In the genomic region with DNA sequence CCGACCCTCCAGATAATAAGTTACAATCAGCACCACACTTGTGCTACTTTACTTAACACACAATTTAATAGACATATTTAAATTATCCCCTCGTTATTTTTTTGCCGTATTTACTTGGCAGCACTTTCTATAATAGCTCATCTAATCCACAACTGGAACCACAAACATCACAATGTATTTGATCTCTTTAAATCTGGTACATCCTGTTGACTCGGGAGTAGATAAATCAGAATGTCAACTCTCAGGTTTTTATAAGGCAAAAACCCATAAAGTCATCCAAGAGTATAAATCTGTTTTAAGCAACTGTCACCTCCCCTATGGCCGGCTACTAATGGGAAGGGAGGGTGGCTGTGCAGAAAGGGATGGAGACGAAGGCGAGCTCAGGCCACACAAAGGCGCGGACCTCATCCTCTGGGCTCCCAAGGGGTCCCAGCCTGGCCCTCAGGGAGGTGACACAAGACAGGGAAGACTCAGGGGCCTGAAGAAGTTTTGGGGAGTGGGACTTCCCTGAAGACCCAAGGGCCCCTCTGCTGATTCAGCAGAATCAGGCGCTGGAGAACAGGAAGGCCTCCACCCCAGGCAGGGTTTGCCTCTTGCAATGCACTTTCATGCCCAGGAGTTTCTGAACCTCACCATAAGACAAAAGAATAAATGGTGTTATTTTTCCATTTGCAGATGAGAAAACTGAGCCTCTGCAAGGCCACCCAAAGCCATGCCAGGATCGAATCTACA, we compare ENCODE assay signal across 3 cellular contexts.
A peak's percentile ranks its signal among the peaks of the same experiment; 100 is the strongest.
TF ChIP-seq lines count a peak whose summit lies in the region.

No MANE protein-coding gene starts in this region.

TF ChIP-seq in HepG2, 621 proteins besides CTCF, POLR2A, EP300 and RAD21:
- TF ChIP-seq ATAD3A (CRISPR knock-in tag; IDR thresholded peaks at IDR 0.05) (no peak), XRCC5 (optimal IDR thresholded peaks at IDR 0.05; ENCODE audit: low read length) (no peak), MAFK (conservative IDR thresholded peaks at IDR 0.05 in 1 of 2, IDR thresholded peaks at IDR 0.05 in 1 of 2; ENCODE audit: low read length in 2 of 2) (peak; percentile 91 to 93), ZNF354B (CRISPR knock-in tag; IDR thresholded peaks at IDR 0.05) (no peak), MAFF (IDR thresholded peaks at IDR 0.05; ENCODE audit: low read depth, low read length) (peak; percentile 83)
TF ChIP-seq in HepG2: peak in this region for 2.

TF ChIP-seq in K562, 482 proteins besides CTCF, POLR2A, EP300 and RAD21:
- TF ChIP-seq, protein P1, sequence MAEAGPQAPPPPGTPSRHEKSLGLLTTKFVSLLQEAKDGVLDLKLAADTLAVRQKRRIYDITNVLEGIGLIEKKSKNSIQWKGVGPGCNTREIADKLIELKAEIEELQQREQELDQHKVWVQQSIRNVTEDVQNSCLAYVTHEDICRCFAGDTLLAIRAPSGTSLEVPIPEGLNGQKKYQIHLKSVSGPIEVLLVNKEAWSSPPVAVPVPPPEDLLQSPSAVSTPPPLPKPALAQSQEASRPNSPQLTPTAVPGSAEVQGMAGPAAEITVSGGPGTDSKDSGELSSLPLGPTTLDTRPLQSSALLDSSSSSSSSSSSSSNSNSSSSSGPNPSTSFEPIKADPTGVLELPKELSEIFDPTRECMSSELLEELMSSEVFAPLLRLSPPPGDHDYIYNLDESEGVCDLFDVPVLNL (CRISPR knock-in tag; IDR thresholded peaks at IDR 0.05; ENCODE audit: low read depth) = no peak
- TF ChIP-seq, protein P2, sequence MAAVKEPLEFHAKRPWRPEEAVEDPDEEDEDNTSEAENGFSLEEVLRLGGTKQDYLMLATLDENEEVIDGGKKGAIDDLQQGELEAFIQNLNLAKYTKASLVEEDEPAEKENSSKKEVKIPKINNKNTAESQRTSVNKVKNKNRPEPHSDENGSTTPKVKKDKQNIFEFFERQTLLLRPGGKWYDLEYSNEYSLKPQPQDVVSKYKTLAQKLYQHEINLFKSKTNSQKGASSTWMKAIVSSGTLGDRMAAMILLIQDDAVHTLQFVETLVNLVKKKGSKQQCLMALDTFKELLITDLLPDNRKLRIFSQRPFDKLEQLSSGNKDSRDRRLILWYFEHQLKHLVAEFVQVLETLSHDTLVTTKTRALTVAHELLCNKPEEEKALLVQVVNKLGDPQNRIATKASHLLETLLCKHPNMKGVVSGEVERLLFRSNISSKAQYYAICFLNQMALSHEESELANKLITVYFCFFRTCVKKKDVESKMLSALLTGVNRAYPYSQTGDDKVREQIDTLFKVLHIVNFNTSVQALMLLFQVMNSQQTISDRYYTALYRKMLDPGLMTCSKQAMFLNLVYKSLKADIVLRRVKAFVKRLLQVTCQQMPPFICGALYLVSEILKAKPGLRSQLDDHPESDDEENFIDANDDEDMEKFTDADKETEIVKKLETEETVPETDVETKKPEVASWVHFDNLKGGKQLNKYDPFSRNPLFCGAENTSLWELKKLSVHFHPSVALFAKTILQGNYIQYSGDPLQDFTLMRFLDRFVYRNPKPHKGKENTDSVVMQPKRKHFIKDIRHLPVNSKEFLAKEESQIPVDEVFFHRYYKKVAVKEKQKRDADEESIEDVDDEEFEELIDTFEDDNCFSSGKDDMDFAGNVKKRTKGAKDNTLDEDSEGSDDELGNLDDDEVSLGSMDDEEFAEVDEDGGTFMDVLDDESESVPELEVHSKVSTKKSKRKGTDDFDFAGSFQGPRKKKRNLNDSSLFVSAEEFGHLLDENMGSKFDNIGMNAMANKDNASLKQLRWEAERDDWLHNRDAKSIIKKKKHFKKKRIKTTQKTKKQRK (IDR thresholded peaks at IDR 0.05; ENCODE audit: borderline replicate concordance, low read depth, low read length) = no peak
- TF ChIP-seq MAFK (IDR thresholded peaks at IDR 0.05; ENCODE audit: low read length) (peak; percentile 39; the same call in 1 of the 2 replicates), ZNF316 (IDR thresholded peaks at IDR 0.05) (peak; percentile 60), MAFF (IDR thresholded peaks at IDR 0.05; ENCODE audit: low read length) (peak; percentile 42), C11orf30 (IDR thresholded peaks at IDR 0.05; ENCODE audit: low read depth) (peak; percentile 50; the same call in 1 of the 2 replicates), MAFG (tag; conservative IDR thresholded peaks at IDR 0.05) (peak; percentile 41; the same call in 1 of the 2 replicates)

TF ChIP-seq in SK-N-SH, 30 proteins besides CTCF, POLR2A, EP300 and RAD21:
- TF ChIP-seq, protein P3, sequence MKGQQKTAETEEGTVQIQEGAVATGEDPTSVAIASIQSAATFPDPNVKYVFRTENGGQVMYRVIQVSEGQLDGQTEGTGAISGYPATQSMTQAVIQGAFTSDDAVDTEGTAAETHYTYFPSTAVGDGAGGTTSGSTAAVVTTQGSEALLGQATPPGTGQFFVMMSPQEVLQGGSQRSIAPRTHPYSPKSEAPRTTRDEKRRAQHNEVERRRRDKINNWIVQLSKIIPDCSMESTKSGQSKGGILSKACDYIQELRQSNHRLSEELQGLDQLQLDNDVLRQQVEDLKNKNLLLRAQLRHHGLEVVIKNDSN (IDR thresholded peaks at IDR 0.05; ENCODE audit: borderline replicate concordance, low read depth) = no peak
- TF ChIP-seq MEF2A (IDR thresholded peaks at IDR 0.05; ENCODE audit: borderline replicate concordance, low read depth) (no peak), JUND (IDR thresholded peaks at IDR 0.05) (no peak), NFIC (IDR thresholded peaks at IDR 0.05; ENCODE audit: borderline replicate concordance) (no peak), TCF12 (IDR thresholded peaks at IDR 0.05) (no peak), RFX5 (IDR thresholded peaks at IDR 0.05; ENCODE audit: low read length) (no peak), YY1 (IDR thresholded peaks at IDR 0.05; ENCODE audit: low read depth) (no peak), FOSL2 (IDR thresholded peaks at IDR 0.05; ENCODE audit: borderline replicate concordance, low read depth) (no peak), POLR2AphosphoS5 (IDR thresholded peaks at IDR 0.05; ENCODE audit: low read depth, low read length) (no peak), CHD2 (IDR thresholded peaks at IDR 0.05; ENCODE audit: low read length, partially characterized antibody) (no peak), MXI1 (IDR thresholded peaks at IDR 0.05; ENCODE audit: low read depth, low read length) (no peak)
- TF ChIP-seq, protein P4, sequence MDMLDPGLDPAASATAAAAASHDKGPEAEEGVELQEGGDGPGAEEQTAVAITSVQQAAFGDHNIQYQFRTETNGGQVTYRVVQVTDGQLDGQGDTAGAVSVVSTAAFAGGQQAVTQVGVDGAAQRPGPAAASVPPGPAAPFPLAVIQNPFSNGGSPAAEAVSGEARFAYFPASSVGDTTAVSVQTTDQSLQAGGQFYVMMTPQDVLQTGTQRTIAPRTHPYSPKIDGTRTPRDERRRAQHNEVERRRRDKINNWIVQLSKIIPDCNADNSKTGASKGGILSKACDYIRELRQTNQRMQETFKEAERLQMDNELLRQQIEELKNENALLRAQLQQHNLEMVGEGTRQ (IDR thresholded peaks at IDR 0.05; ENCODE audit: borderline replicate concordance, low read depth, low read length) = no peak
- TF ChIP-seq, protein P5, sequence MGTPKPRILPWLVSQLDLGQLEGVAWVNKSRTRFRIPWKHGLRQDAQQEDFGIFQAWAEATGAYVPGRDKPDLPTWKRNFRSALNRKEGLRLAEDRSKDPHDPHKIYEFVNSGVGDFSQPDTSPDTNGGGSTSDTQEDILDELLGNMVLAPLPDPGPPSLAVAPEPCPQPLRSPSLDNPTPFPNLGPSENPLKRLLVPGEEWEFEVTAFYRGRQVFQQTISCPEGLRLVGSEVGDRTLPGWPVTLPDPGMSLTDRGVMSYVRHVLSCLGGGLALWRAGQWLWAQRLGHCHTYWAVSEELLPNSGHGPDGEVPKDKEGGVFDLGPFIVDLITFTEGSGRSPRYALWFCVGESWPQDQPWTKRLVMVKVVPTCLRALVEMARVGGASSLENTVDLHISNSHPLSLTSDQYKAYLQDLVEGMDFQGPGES (IDR thresholded peaks at IDR 0.05; ENCODE audit: low read depth, low read length) = no peak
- TF ChIP-seq, protein P6, sequence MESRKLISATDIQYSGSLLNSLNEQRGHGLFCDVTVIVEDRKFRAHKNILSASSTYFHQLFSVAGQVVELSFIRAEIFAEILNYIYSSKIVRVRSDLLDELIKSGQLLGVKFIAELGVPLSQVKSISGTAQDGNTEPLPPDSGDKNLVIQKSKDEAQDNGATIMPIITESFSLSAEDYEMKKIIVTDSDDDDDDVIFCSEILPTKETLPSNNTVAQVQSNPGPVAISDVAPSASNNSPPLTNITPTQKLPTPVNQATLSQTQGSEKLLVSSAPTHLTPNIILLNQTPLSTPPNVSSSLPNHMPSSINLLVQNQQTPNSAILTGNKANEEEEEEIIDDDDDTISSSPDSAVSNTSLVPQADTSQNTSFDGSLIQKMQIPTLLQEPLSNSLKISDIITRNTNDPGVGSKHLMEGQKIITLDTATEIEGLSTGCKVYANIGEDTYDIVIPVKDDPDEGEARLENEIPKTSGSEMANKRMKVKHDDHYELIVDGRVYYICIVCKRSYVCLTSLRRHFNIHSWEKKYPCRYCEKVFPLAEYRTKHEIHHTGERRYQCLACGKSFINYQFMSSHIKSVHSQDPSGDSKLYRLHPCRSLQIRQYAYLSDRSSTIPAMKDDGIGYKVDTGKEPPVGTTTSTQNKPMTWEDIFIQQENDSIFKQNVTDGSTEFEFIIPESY (IDR thresholded peaks at IDR 0.05; ENCODE audit: borderline replicate concordance, low read depth) = no peak
TF ChIP-seq in SK-N-SH: peak in this region for 0.
